Comparison of ENCODE assay signal across 9 cellular contexts in genomic region chr12:106030210-106031175, GRCh38.
A peak's percentile ranks its signal among the peaks of the same experiment; 100 is the strongest.
DNase-seq lines count a peak whose midpoint lies in the region; ATAC-seq and TF ChIP-seq lines count a peak whose summit lies in the region.
"Had no signal": no experiment of that assay in that cellular context is flagged by ENCODE, and none has a peak within 500 bp of the region (broad histone marks: within the 10 kb centered on the region; RNA-seq: fewer than 3 reads in every experiment).

No MANE protein-coding gene starts in this region.

- no peak for TF ChIP-seq CTCF in choroid plexus epithelial cell (conservative IDR thresholded peaks at IDR 0.05; ENCODE audit: low read depth, low read length)
- TF ChIP-seq CTCF in retinal pigment epithelial cell (conservative IDR thresholded peaks at IDR 0.05; ENCODE audit: low read depth, low read length): no peak

- H3K4me3 ChIP-seq in choroid plexus epithelial cell (ENCODE audit: low read depth, low read length) (peak overlapping the region; percentile 22), retinal pigment epithelial cell (ENCODE audit: low read length) (peak overlapping the region; percentile 22)

- DNase-seq in NCI-H526 treated with DMSO at 0.1 percent for 48 hours (lab: John Stamatoyannopoulos, UW): peak; percentile 43
- DNase-seq in choroid plexus epithelial cell (ENCODE audit: low read depth): peak; percentile 97
- DNase-seq in retinal pigment epithelial cell (ENCODE audit: low read depth): peak; percentile 85
- no peak for DNase-seq in DMS153 (lab: John Stamatoyannopoulos, UW)
- DNase-seq in pons (ENCODE audit: low spot score): no peak
- DNase-seq: activated T-cell treated with anti-CD3 and anti-CD28 coated beads for 4 hours, NCI-H1417 had no signal

- ATAC-seq in GM19395 (IDR thresholded peaks at IDR 0.05; ENCODE audit: unreplicated experiment) (peak; percentile 67), HG02884 (IDR thresholded peaks at IDR 0.05; ENCODE audit: unreplicated experiment) (no peak)

Comparison
In these comparisons a context has a peak if more than half of its experiments do, and no peak if none do; other contexts are left out.
1. DNase-seq: peak in NCI-H526 treated with DMSO at 0.1 percent for 48 hours (single experiment), choroid plexus epithelial cell (single experiment) and retinal pigment epithelial cell (single experiment); none in DMS153 (single experiment) and pons (single experiment).